In the genomic region with DNA sequence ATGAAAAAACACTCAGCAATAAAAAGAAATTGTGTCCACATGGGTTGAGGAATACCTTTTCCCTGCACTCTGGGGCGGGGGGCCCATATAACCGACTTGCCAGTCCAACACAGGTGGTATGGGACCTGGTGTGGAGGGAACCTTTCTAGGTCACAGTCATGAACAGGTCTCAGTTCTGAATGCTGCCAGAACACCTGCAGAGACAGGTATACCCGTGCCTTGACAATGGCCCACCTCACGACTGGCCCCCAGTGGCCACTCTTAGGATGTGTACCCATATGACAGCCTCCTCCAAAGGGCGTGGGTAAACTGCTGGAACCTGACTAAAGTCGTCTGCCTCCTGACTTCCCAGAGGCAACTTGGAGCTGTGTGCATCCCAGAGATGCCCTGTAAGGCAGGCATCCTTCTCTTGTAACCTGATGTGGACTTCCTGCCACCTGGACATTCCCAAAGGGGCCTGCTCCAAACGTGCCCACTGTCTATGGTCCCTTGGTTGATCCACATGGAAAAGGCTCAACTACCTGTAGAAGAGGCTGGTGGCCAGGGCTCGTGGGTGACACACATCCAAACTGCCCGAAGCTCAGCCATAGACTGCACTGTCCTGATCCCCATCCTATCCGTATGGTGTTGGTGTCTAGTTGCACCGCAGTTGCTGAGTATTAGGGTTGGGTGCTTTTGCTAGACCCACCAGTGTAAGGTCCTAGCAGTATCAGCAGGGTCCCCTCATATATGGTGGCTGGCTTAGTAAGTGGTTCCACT, we compare ENCODE assay signal across 10 cellular contexts.
DNase-seq lines count a peak whose midpoint lies in the region; ATAC-seq, FAIRE-seq and TF ChIP-seq lines count a peak whose summit lies in the region.
"Had no signal": no experiment of that assay in that cellular context is flagged by ENCODE, and none has a peak within 500 bp of the region (broad histone marks: within the 10 kb centered on the region; RNA-seq: fewer than 3 reads in every experiment).

No MANE protein-coding gene starts in this region.

- peaks cover 14% of the 10 kb centered on the region for H3K27me3 Mint-ChIP-seq in activated naive CD4-positive, alpha-beta T cell treated with anti-CD3 and anti-CD28 coated beads for 36 hours (ENCODE audit: low read depth)

- no peak for TF ChIP-seq POLR2A in Peyer's patch (IDR thresholded peaks at IDR 0.05)
- TF ChIP-seq POLR2A in transverse colon (IDR thresholded peaks at IDR 0.05) = no peak

- TF ChIP-seq CTCF in Peyer's patch (IDR thresholded peaks at IDR 0.05) (peak in 2 of 6 experiments; percentile 8 to 33), kidney (IDR thresholded peaks at IDR 0.05; ENCODE audit: borderline replicate concordance, extremely low read depth, insufficient read depth) (peak; percentile 30), transverse colon (IDR thresholded peaks at IDR 0.05) (peak in 3 of 5 experiments; percentile 22 to 54 (median 33))

- no peaks in the 10 kb centered on the region for H3K4me1 Mint-ChIP-seq in activated naive CD4-positive, alpha-beta T cell treated with anti-CD3 and anti-CD28 coated beads for 36 hours (ENCODE audit: low read depth)

- H3K27ac Mint-ChIP-seq in activated naive CD4-positive, alpha-beta T cell treated with anti-CD3 and anti-CD28 coated beads for 36 hours = no peak overlapping the region

- H3K4me3 Mint-ChIP-seq in activated naive CD4-positive, alpha-beta T cell treated with anti-CD3 and anti-CD28 coated beads for 36 hours = no peak overlapping the region

- H3K4me3 ChIP-seq in Peyer's patch = no peak overlapping the region
- no peak overlapping the region for H3K4me3 ChIP-seq in kidney (ENCODE audit: low read length in 2 of 2)
- H3K4me3 ChIP-seq in transverse colon = no peak overlapping the region
- H3K4me3 ChIP-seq: MG63 had no signal

- no peaks in the 10 kb centered on the region for H3K9me3 Mint-ChIP-seq in activated naive CD4-positive, alpha-beta T cell treated with anti-CD3 and anti-CD28 coated beads for 36 hours

- H3K27me3 ChIP-seq in Peyer's patch (no peaks in the 10 kb centered on the region), transverse colon (peaks cover 3% of the 10 kb centered on the region)
- H3K27me3 ChIP-seq: MG63 had no signal

- H3K9me3 ChIP-seq in Peyer's patch (no peaks in the 10 kb centered on the region), kidney (ENCODE audit: control insufficient read depth in 1 of 2, low read length in 2 of 2) (no peaks in the 10 kb centered on the region), transverse colon (no peaks in the 10 kb centered on the region)
- H3K9me3 ChIP-seq: MG63 had no signal

- in situ Hi-C loops in transverse colon (cut with MboI; ENCODE audit: low pct_ligation_motif_present in 1 of 4, low pct_unique_long_range_greater_than_20kb in 1 of 4, low sequenced_read_pairs in 3 of 4) = no loop called here

- CTCF ChIA-PET in activated naive CD4-positive, alpha-beta T cell treated with anti-CD3 and anti-CD28 coated beads for 36 hours (lab: Charles Lee) = no interaction called here

- intact Hi-C loops in activated naive CD4-positive, alpha-beta T cell treated with anti-CD3 and anti-CD28 coated beads for 36 hours (cut with micrococcal nuclease) = no loop called here
- intact Hi-C loops in kidney (cut with DNase I) (no loop called here), transverse colon (cut with DNase I; ENCODE audit: low total_unique reads) (no loop called here)

- H3K27ac ChIP-seq in Peyer's patch (no peak overlapping the region), kidney (ENCODE audit: low read depth in 2 of 2, low read length in 2 of 2) (no peak overlapping the region), transverse colon (no peak overlapping the region)

- H3K36me3 Mint-ChIP-seq in activated naive CD4-positive, alpha-beta T cell treated with anti-CD3 and anti-CD28 coated beads for 36 hours (ENCODE audit: low read depth) = no peaks in the 10 kb centered on the region

- no peaks in the 10 kb centered on the region for H3K36me3 ChIP-seq in Peyer's patch
- no peaks in the 10 kb centered on the region for H3K36me3 ChIP-seq in kidney (ENCODE audit: control insufficient read depth in 1 of 2, insufficient read depth in 2 of 2, low read length in 2 of 2)
- H3K36me3 ChIP-seq in transverse colon = no peaks in the 10 kb centered on the region
- H3K36me3 ChIP-seq: MG63 had no signal

- H3K9ac ChIP-seq in kidney (ENCODE audit: low read length in 2 of 2) = no peak overlapping the region

- DNase-seq in activated naive CD4-positive, alpha-beta T cell treated with anti-CD3 and anti-CD28 coated beads for 36 hours = peak; percentile 24
- no peak for DNase-seq in activated naive CD4-positive, alpha-beta T cell treated with Interleukin-2 at 50 U/mL for 16 hours
- DNase-seq in Peyer's patch = peak in 2 of 3 donors; percentile 8 to 50
- DNase-seq in kidney = no peak
- DNase-seq in transverse colon = peak; percentile 16
- DNase-seq in NCI-H187 (lab: John Stamatoyannopoulos, UW) = no peak
- DNase-seq: MG63 had no signal

- 33 to 80% methylated on average over 3 to 11 of the region's 11 CpGs for WGBS in transverse colon (ENCODE audit: low coverage in 1 of 2), 2 donors

- no peak for FAIRE-seq in kidney (lab: Jason Lieb, UNC)
- FAIRE-seq: endothelial cell of umbilical vein had no signal

- TF ChIP-seq EP300 in transverse colon (IDR thresholded peaks at IDR 0.05; ENCODE audit: low read depth) = no peak

- H3K4me1 ChIP-seq in Peyer's patch = no peaks in the 10 kb centered on the region
- no peaks in the 10 kb centered on the region for H3K4me1 ChIP-seq in kidney (ENCODE audit: control insufficient read depth in 1 of 2, insufficient read depth in 1 of 2, low read depth in 1 of 2, low read length in 2 of 2)
- H3K4me1 ChIP-seq in transverse colon = no peaks in the 10 kb centered on the region

- ATAC-seq in GM19452 (IDR thresholded peaks at IDR 0.05; ENCODE audit: unreplicated experiment) (no peak), HG03342 (IDR thresholded peaks at IDR 0.05; ENCODE audit: unreplicated experiment) (no peak)

Comparison
In these comparisons a context has a peak if more than half of its experiments do, and no peak if none do; other contexts are left out.
1. DNase-seq: peak in activated naive CD4-positive, alpha-beta T cell treated with anti-CD3 and anti-CD28 coated beads for 36 hours (single experiment), Peyer's patch (2 of 3) and transverse colon (single experiment); none in activated naive CD4-positive, alpha-beta T cell treated with Interleukin-2 at 50 U/mL for 16 hours (single experiment), kidney (single experiment) and NCI-H187 (0 of 2).